ENCODE assay signal across 13 cellular contexts in the genomic region with DNA sequence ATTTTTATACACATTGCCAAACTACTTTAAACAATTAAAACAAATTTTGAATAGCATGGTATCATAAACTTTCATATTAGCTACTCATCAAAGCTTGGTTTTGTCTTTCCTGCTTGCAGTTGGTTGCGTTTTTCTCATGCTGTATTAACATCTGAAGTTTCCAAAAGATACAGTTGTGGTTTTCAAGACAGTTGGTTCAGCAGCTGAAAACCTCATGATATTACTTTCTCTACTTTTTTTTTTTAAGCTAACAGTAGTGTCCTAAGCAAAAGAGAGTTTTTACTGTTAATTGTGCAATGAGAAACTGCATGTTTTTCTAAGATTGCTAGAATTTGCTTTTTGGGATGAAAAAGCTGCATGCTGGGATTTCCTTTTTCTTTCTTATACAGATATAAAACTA. TPM values are rescaled to one million over a fixed set of nuclear protein-coding genes. Genes with fewer than 3 reads are reported as not detected.
DNase-seq lines count a peak whose midpoint lies in the region; ATAC-seq and TF ChIP-seq lines count a peak whose summit lies in the region.
"Had no signal": no experiment of that assay in that cellular context is flagged by ENCODE, and none has a peak within 500 bp of the region (broad histone marks: within the 10 kb centered on the region; RNA-seq: fewer than 3 reads in every experiment).

No MANE protein-coding gene starts in this region.

- peak; percentile 64 for DNase-seq in activated CD4-positive, alpha-beta T cell treated with anti-CD3 and anti-CD28 coated beads, Interleukin-2, amount 10 ng/mL, durations not matched to agents 24 days and 14 days
- DNase-seq in activated CD4-positive, alpha-beta T cell treated with anti-CD3 and anti-CD28 coated beads for 1 hour, result no peak
- DNase-seq in Kasumi-1 (lab: John Stamatoyannopoulos, UW) (peak; percentile 27 to 58), natural killer cell (no peak), GDM1 (lab: John Stamatoyannopoulos, UW) (no peak), ACHN (no peak), NCI-H82 treated with DMSO at 0.1 percent for 48 hours (lab: John Stamatoyannopoulos, UW; ENCODE audit: unreplicated experiment) (no peak)
- no peak for DNase-seq in activated T-helper 1 cell treated with anti-CD3 and anti-CD28 coated beads, Interleukin-12 subunit alpha, Interleukin-12 subunit beta, Interleukin-2, Interleukin-4 antibody, amounts not matched to agents 30 ng/mL and 10 ng/mL and 1 ng/mL, durations not matched to agents 14 hours and 24 hours and 36 hours (ENCODE audit: low spot score)
- DNase-seq: activated naive CD4-positive, alpha-beta T cell; effector CD8-positive, alpha-beta T cell; NCI-H2171; testis had no signal

- peaks cover 33% of the 10 kb centered on the region for H3K4me1 Mint-ChIP-seq in activated CD4-positive, alpha-beta T cell treated with anti-CD3 and anti-CD28 coated beads, Interleukin-2, amount 10 ng/mL, durations not matched to agents 24 days and 14 days
- peaks cover 36% of the 10 kb centered on the region for H3K4me1 Mint-ChIP-seq in activated T-helper 1 cell treated with anti-CD3 and anti-CD28 coated beads, Interleukin-12 subunit alpha, Interleukin-12 subunit beta, Interleukin-2, Interleukin-4 antibody, amounts not matched to agents 30 ng/mL and 10 ng/mL and 1 ng/mL, durations not matched to agents 14 hours and 24 hours and 36 hours (ENCODE audit: low read depth)
- peaks cover 38 to 42% of the 10 kb centered on the region in 2 donors for H3K4me1 Mint-ChIP-seq in natural killer cell

- H3K27ac Mint-ChIP-seq in activated CD4-positive, alpha-beta T cell treated with anti-CD3 and anti-CD28 coated beads, Interleukin-2, amount 10 ng/mL, durations not matched to agents 24 days and 14 days, result peak overlapping the region; percentile 16
- peak overlapping the region; percentile 34 for H3K27ac Mint-ChIP-seq in activated T-helper 1 cell treated with anti-CD3 and anti-CD28 coated beads, Interleukin-12 subunit alpha, Interleukin-12 subunit beta, Interleukin-2, Interleukin-4 antibody, amounts not matched to agents 30 ng/mL and 10 ng/mL and 1 ng/mL, durations not matched to agents 14 hours and 24 hours and 36 hours
- peak overlapping the region; percentile 84 to 89 for H3K27ac Mint-ChIP-seq in natural killer cell
- H3K27ac Mint-ChIP-seq: neural progenitor cell had no signal

- H3K9me3 Mint-ChIP-seq in activated CD4-positive, alpha-beta T cell treated with anti-CD3 and anti-CD28 coated beads, Interleukin-2, amount 10 ng/mL, durations not matched to agents 24 days and 14 days, result no peaks in the 10 kb centered on the region
- no peaks in the 10 kb centered on the region for H3K9me3 Mint-ChIP-seq in activated T-helper 1 cell treated with anti-CD3 and anti-CD28 coated beads, Interleukin-12 subunit alpha, Interleukin-12 subunit beta, Interleukin-2, Interleukin-4 antibody, amounts not matched to agents 30 ng/mL and 10 ng/mL and 1 ng/mL, durations not matched to agents 14 hours and 24 hours and 36 hours
- no peaks in the 10 kb centered on the region for H3K9me3 Mint-ChIP-seq in natural killer cell
- H3K9me3 Mint-ChIP-seq: neural progenitor cell had no signal

- no peak for TF ChIP-seq CTCF in natural killer cell (IDR thresholded peaks at IDR 0.05)

- intact Hi-C loops in activated CD4-positive, alpha-beta T cell treated with anti-CD3 and anti-CD28 coated beads, Interleukin-2, amount 10 ng/mL, durations not matched to agents 24 days and 14 days (cut with micrococcal nuclease), result loop anchor here (10.0 kb wide), 2 partner anchors 188 to 258 kb away; a partner anchor contains a TSS
- intact Hi-C loops in activated T-helper 1 cell treated with anti-CD3 and anti-CD28 coated beads, Interleukin-12 subunit alpha, Interleukin-12 subunit beta, Interleukin-2, Interleukin-4 antibody, amounts not matched to agents 30 ng/mL and 10 ng/mL and 1 ng/mL, durations not matched to agents 14 hours and 24 hours and 36 hours (cut with micrococcal nuclease), result no loop called here
- intact Hi-C loops in natural killer cell (cut with micrococcal nuclease), result no loop called here

- peak overlapping the region; percentile 23 for H3K4me3 Mint-ChIP-seq in activated CD4-positive, alpha-beta T cell treated with anti-CD3 and anti-CD28 coated beads, Interleukin-2, amount 10 ng/mL, durations not matched to agents 24 days and 14 days
- no peak overlapping the region for H3K4me3 Mint-ChIP-seq in activated T-helper 1 cell treated with anti-CD3 and anti-CD28 coated beads, Interleukin-12 subunit alpha, Interleukin-12 subunit beta, Interleukin-2, Interleukin-4 antibody, amounts not matched to agents 30 ng/mL and 10 ng/mL and 1 ng/mL, durations not matched to agents 14 hours and 24 hours and 36 hours
- peak overlapping the region; percentile 58 for H3K4me3 Mint-ChIP-seq in natural killer cell
- H3K4me3 Mint-ChIP-seq: neural progenitor cell had no signal

- peaks cover 7% of the 10 kb centered on the region for H3K27me3 Mint-ChIP-seq in activated CD4-positive, alpha-beta T cell treated with anti-CD3 and anti-CD28 coated beads, Interleukin-2, amount 10 ng/mL, durations not matched to agents 24 days and 14 days
- H3K27me3 Mint-ChIP-seq in activated T-helper 1 cell treated with anti-CD3 and anti-CD28 coated beads, Interleukin-12 subunit alpha, Interleukin-12 subunit beta, Interleukin-2, Interleukin-4 antibody, amounts not matched to agents 30 ng/mL and 10 ng/mL and 1 ng/mL, durations not matched to agents 14 hours and 24 hours and 36 hours (ENCODE audit: insufficient read depth), result peaks cover 5% of the 10 kb centered on the region
- no peaks in the 10 kb centered on the region for H3K27me3 Mint-ChIP-seq in natural killer cell (ENCODE audit: low read depth in 2 of 2)

- H3K36me3 Mint-ChIP-seq in activated CD4-positive, alpha-beta T cell treated with anti-CD3 and anti-CD28 coated beads, Interleukin-2, amount 10 ng/mL, durations not matched to agents 24 days and 14 days (ENCODE audit: low read depth), result no peaks in the 10 kb centered on the region
- H3K36me3 Mint-ChIP-seq in activated T-helper 1 cell treated with anti-CD3 and anti-CD28 coated beads, Interleukin-12 subunit alpha, Interleukin-12 subunit beta, Interleukin-2, Interleukin-4 antibody, amounts not matched to agents 30 ng/mL and 10 ng/mL and 1 ng/mL, durations not matched to agents 14 hours and 24 hours and 36 hours (ENCODE audit: low read depth), result no peaks in the 10 kb centered on the region
- H3K36me3 Mint-ChIP-seq in natural killer cell, result no peaks in the 10 kb centered on the region

- in situ Hi-C loops in ACHN (cut with HindIII; ENCODE audit: low pct_ligation_motif_present, low pct_unique_long_range_greater_than_20kb, low sequenced_read_pairs), result no loop called here

- no peak for ATAC-seq in natural killer cell

RNA-seq across cellular contexts. Expression of a gene that starts 15.2 kb away (rescaled TPM):
- 11.5 and 14.8 TPM in 2 replicates for total RNA-seq in activated CD4-positive, alpha-beta T cell treated with anti-CD3 and anti-CD28 coated beads, Interleukin-2, amount 10 ng/mL, durations not matched to agents 24 days and 14 days
- 12.5 and 13.4 TPM in 2 replicates for total RNA-seq in activated T-helper 1 cell treated with anti-CD3 and anti-CD28 coated beads, Interleukin-12 subunit alpha, Interleukin-12 subunit beta, Interleukin-2, Interleukin-4 antibody, amounts not matched to agents 30 ng/mL and 10 ng/mL and 1 ng/mL, durations not matched to agents 14 hours and 24 hours and 36 hours
- total RNA-seq in natural killer cell, result 10 to 100 TPM; 31.6 to 38.1 (median 33.4) TPM

RNA-seq across cellular contexts. Expression of a gene that starts 48.7 kb away (rescaled TPM):
- total RNA-seq in activated CD4-positive, alpha-beta T cell treated with anti-CD3 and anti-CD28 coated beads, Interleukin-2, amount 10 ng/mL, durations not matched to agents 24 days and 14 days, result 45.9 and 47.6 TPM in 2 replicates
- 51.5 and 52.8 TPM in 2 replicates for total RNA-seq in activated T-helper 1 cell treated with anti-CD3 and anti-CD28 coated beads, Interleukin-12 subunit alpha, Interleukin-12 subunit beta, Interleukin-2, Interleukin-4 antibody, amounts not matched to agents 30 ng/mL and 10 ng/mL and 1 ng/mL, durations not matched to agents 14 hours and 24 hours and 36 hours
- total RNA-seq in natural killer cell, result 10 to 100 TPM; 22.3 to 23.1 (median 22.6) TPM

Comparison
In these comparisons a context has a peak if more than half of its experiments do, and no peak if none do; other contexts are left out.
1. DNase-seq: peak in activated CD4-positive, alpha-beta T cell treated with anti-CD3 and anti-CD28 coated beads, Interleukin-2, amount 10 ng/mL, durations not matched to agents 24 days and 14 days (single experiment) and Kasumi-1 (2 of 2); none in activated CD4-positive, alpha-beta T cell treated with anti-CD3 and anti-CD28 coated beads for 1 hour (single experiment), activated T-helper 1 cell treated with anti-CD3 and anti-CD28 coated beads, Interleukin-12 subunit alpha, Interleukin-12 subunit beta, Interleukin-2, Interleukin-4 antibody, amounts not matched to agents 30 ng/mL and 10 ng/mL and 1 ng/mL, durations not matched to agents 14 hours and 24 hours and 36 hours (single experiment), natural killer cell (single experiment), GDM1 (single experiment), ACHN (single experiment) and NCI-H82 treated with DMSO at 0.1 percent for 48 hours (single experiment).
2. H3K27ac Mint-ChIP-seq: peak in every context shown above with its lines; median percentile 86 in natural killer cell; 34 in activated T-helper 1 cell treated with anti-CD3 and anti-CD28 coated beads, Interleukin-12 subunit alpha, Interleukin-12 subunit beta, Interleukin-2, Interleukin-4 antibody, amounts not matched to agents 30 ng/mL and 10 ng/mL and 1 ng/mL, durations not matched to agents 14 hours and 24 hours and 36 hours; 16 in activated CD4-positive, alpha-beta T cell treated with anti-CD3 and anti-CD28 coated beads, Interleukin-2, amount 10 ng/mL, durations not matched to agents 24 days and 14 days.